Comparison of ENCODE assay signal across 9 cellular contexts in genomic region chr17:39208893-39209292, GRCh38. TPM values are rescaled to one million over a fixed set of nuclear protein-coding genes. Genes with fewer than 3 reads are reported as not detected.
DNase-seq lines count a peak whose midpoint lies in the region; TF ChIP-seq lines count a peak whose summit lies in the region.
"Had no signal": no experiment of that assay in that cellular context is flagged by ENCODE, and none has a peak within 500 bp of the region (broad histone marks: within the 10 kb centered on the region; RNA-seq: fewer than 3 reads in every experiment).

No MANE protein-coding gene starts in this region.

- intact Hi-C loops in MCF 10A (cut with micrococcal nuclease) = loop anchor here (5.0 kb wide), 1 partner anchor 193 kb away; the partner anchor contains the start of gene FBXL20
- intact Hi-C loops in mammary epithelial cell (cut with micrococcal nuclease) = loop anchor here (5.0 to 10.0 kb wide), 2 partner anchors 193 to 546 kb away; partner anchors contain the start of gene FBXL20
- intact Hi-C loops in sigmoid colon (cut with DNase I) = loop anchor here (10.0 kb wide), 1 partner anchor 546 kb away; no protein-coding TSS in a partner anchor

- 66% methylated on average over 7 of the region's 8 CpGs for WGBS in mammary epithelial cell (ENCODE audit: low coverage, missing lambda C conversion rate)
- 17 to 32% methylated on average over 8 of the region's 8 CpGs for WGBS in sigmoid colon, 2 donors

- H3K9me3 ChIP-seq in mammary epithelial cell (replicated peaks; ENCODE audit: insufficient read depth, low read length) (no peaks in the 10 kb centered on the region), sigmoid colon (no peaks in the 10 kb centered on the region)

- TF ChIP-seq CTCF in MCF 10A (IDR thresholded peaks at IDR 0.05; ENCODE audit: unreplicated experiment) (no peak), mammary epithelial cell (conservative IDR thresholded peaks at IDR 0.05 in 1 of 2, IDR thresholded peaks at IDR 0.05 in 1 of 2; ENCODE audit: extremely low read depth in 1 of 2, insufficient read depth in 1 of 2, low read depth in 1 of 2, low read length in 2 of 2) (no peak), sigmoid colon (IDR thresholded peaks at IDR 0.05) (no peak)

- H3K9me3 Mint-ChIP-seq in MCF 10A (ENCODE audit: unreplicated experiment) = no peaks in the 10 kb centered on the region

- BruUV-seq in MCF 10A (replicated peaks; lab: Mats Ljungman, UMichigan) (no TSS peak), mammary epithelial cell (replicated peaks; lab: Mats Ljungman, UMichigan) (no TSS peak)

- peaks cover 50% of the 10 kb centered on the region for H3K4me1 Mint-ChIP-seq in MCF 10A (ENCODE audit: insufficient read depth, unreplicated experiment)

- H3K4me3 ChIP-seq in mammary epithelial cell (replicated peaks in 1 of 3; ENCODE audit: insufficient read depth in 1 of 3, low read depth in 2 of 3, low read length in 3 of 3) = no peak overlapping the region
- H3K4me3 ChIP-seq in Jurkat, Clone E6-1 (ENCODE audit: low read length) = no peak overlapping the region
- peak overlapping the region in 1 of 4 donors; percentile 57 for H3K4me3 ChIP-seq in sigmoid colon

- peaks cover 11% of the 10 kb centered on the region for H3K36me3 ChIP-seq in mammary epithelial cell (ENCODE audit: insufficient read depth, low read length)
- H3K36me3 ChIP-seq in sigmoid colon = peaks cover 4 to 14% (median 14%) of the 10 kb centered on the region in 4 donors

- POLR2A ChIA-PET in MCF 10A (lab: Yijun Ruan, JAX) = interaction anchor here (0.9 to 5.2 kb wide), 12 partner anchors 9 to 339 kb away, joined by 3 to 75 read pairs (median 14); partner anchors contain the start of genes CDK12, FBXL20, LASP1 and RPL19

- H3K27ac Mint-ChIP-seq in MCF 10A (ENCODE audit: low read depth, unreplicated experiment) = peak overlapping the region; percentile 83

- H3K4me3 Mint-ChIP-seq in MCF 10A (ENCODE audit: unreplicated experiment) = peak overlapping the region; percentile 54

- no peak overlapping the region for H3K4me2 ChIP-seq in mammary epithelial cell (ENCODE audit: insufficient read depth, low read depth, low read length)

- dilution Hi-C loops in mammary epithelial cell (cut with HindIII; ENCODE audit: low sequenced_read_pairs) = no loop called here

- no peaks in the 10 kb centered on the region for H3K27me3 Mint-ChIP-seq in MCF 10A (ENCODE audit: insufficient read depth, unreplicated experiment)

- no peaks in the 10 kb centered on the region for H4K20me1 ChIP-seq in mammary epithelial cell (ENCODE audit: insufficient read depth, low read length)

- no peak for TF ChIP-seq POLR2A in sigmoid colon (IDR thresholded peaks at IDR 0.05)

- no peaks in the 10 kb centered on the region for H3K27me3 ChIP-seq in mammary epithelial cell (ENCODE audit: insufficient read depth, low read length)
- peaks cover 0 to 4% (median 0%) of the 10 kb centered on the region in 3 donors for H3K27me3 ChIP-seq in sigmoid colon

- H3K9ac ChIP-seq in mammary epithelial cell (ENCODE audit: insufficient read depth, low read length) = no peak overlapping the region

- TF ChIP-seq EP300 in sigmoid colon (IDR thresholded peaks at IDR 0.05) = no peak

- CTCF ChIA-PET in MCF 10A (lab: Yijun Ruan, JAX) = interaction anchor here (0.6 to 13.7 kb wide), 8 partner anchors 9 to 807 kb away, joined by 3 to 485 read pairs (median 3); partner anchors contain the start of genes RPL19 and STAC2
- CTCF ChIA-PET in mammary epithelial cell (lab: Charles Lee; ENCODE audit: low non-redundant PET) = no interaction called here

- H3K36me3 Mint-ChIP-seq in MCF 10A (ENCODE audit: insufficient read depth, unreplicated experiment) = peaks cover 23% of the 10 kb centered on the region

- peak; percentile 64 for DNase-seq in MCF 10A (ENCODE audit: unreplicated experiment)
- DNase-seq in mammary epithelial cell = no peak
- peak; percentile 51 for DNase-seq in Jurkat, Clone E6-1 (ENCODE audit: low read depth, low spot score)
- no peak for DNase-seq in sigmoid colon
- no peak for DNase-seq in C1 segment of cervical spinal cord (lab: John Stamatoyannopoulos, UW)
- no peak for DNase-seq in NK-92 treated with Interleukin-12 subunit alpha and Interleukin-12 subunit beta, amount 100 ng/mL, for 24 hours (lab: John Stamatoyannopoulos, UW)
- DNase-seq in middle frontal gyrus (ENCODE audit: extremely low spot score, low spot score) = no peak

- H3K79me2 ChIP-seq in mammary epithelial cell (ENCODE audit: insufficient read depth, low read length) = no peaks in the 10 kb centered on the region

- H3K4me1 ChIP-seq in mammary epithelial cell (ENCODE audit: insufficient read depth, low read length) (peaks cover 22% of the 10 kb centered on the region), sigmoid colon (peaks cover 0 to 25% (median 23%) of the 10 kb centered on the region in 4 donors)

- in situ Hi-C loops in mammary epithelial cell (cut with MboI; ENCODE audit: low sequenced_read_pairs in 2 of 2) = loop anchor here in 1 of 2 donors (5.0 kb wide), 1 partner anchor 33 kb away; no protein-coding TSS in a partner anchor

- no peak overlapping the region for H2AFZ ChIP-seq in mammary epithelial cell (ENCODE audit: low read depth, low read length)

- H3K27ac ChIP-seq in mammary epithelial cell (ENCODE audit: insufficient read depth, low read depth, low read length) (no peak overlapping the region), angular gyrus (ENCODE audit: low read depth, low read length) (peak overlapping the region; percentile 94), sigmoid colon (peak overlapping the region; percentile 25 to 74 (median 52))

RNA-seq across cellular contexts. Expression of gene RPL19, which starts 8.8 kb away (rescaled TPM):
- total RNA-seq in MCF 10A (2022) (3,055 and 3,511 TPM in 2 replicates), mammary epithelial cell (1,000 to 10,000 TPM; 1,153 to 1,694 TPM), sigmoid colon (1,000 to 10,000 TPM; 3,053 to 4,685 (median 3,950) TPM)
- polyA plus RNA-seq in mammary epithelial cell (2,221 TPM), sigmoid colon (1,000 to 10,000 TPM; 2,689 to 4,258 (median 3,169) TPM)
- polyA minus RNA-seq in mammary epithelial cell = 738 TPM
- polyA plus RNA-seq in Jurkat, Clone E6-1 (2012; ENCODE audit: insufficient read depth, insufficient read length) = 3,873 TPM

RNA-seq across cellular contexts. Expression of gene CACNB1, which starts 11.4 kb away (rescaled TPM):
- 6.6 and 7.7 TPM in 2 replicates for total RNA-seq in MCF 10A (2022)
- total RNA-seq in mammary epithelial cell = 10 to 100 TPM in 1 of 2 donors, 1 to 10 TPM in 1; 8.2 to 21.6 TPM
- polyA plus RNA-seq in mammary epithelial cell = 6.9 TPM
- polyA minus RNA-seq in mammary epithelial cell = 6.7 TPM
- 4.9 TPM for polyA plus RNA-seq in Jurkat, Clone E6-1 (2012; ENCODE audit: insufficient read depth, insufficient read length)
- total RNA-seq in sigmoid colon = 1 to 10 TPM; 5.3 to 8.0 (median 7.4) TPM
- polyA plus RNA-seq in sigmoid colon = 10 to 100 TPM in 1 of 3 donors, 1 to 10 TPM in 2; 3.0 to 11.6 (median 8.1) TPM

RNA-seq across cellular contexts. Expression of gene STAC2, which starts 16.9 kb away (rescaled TPM):
- total RNA-seq in MCF 10A (2022) (0.47 and 1.2 TPM in 2 replicates), mammary epithelial cell (not detected), sigmoid colon (1 to 10 TPM in 1 of 4 donors, under 1 TPM in 3; 0.16 to 1.1 (median 0.31) TPM)
- polyA plus RNA-seq in mammary epithelial cell (not detected), sigmoid colon (under 1 TPM in 2 of 3 donors, not detected in 1; under 0.01 to 0.47 TPM)
- polyA minus RNA-seq in mammary epithelial cell = not detected
- 0.26 TPM for polyA plus RNA-seq in Jurkat, Clone E6-1 (2012; ENCODE audit: insufficient read depth, insufficient read length)
- polyA plus RNA-seq: neural cell had no signal

RNA-seq across cellular contexts. Expression of gene ARL5C, which starts 42.9 kb away (rescaled TPM):
- total RNA-seq in MCF 10A (2022) (not detected in 2 replicates), mammary epithelial cell (not detected), sigmoid colon (under 1 TPM in 1 of 4 donors, not detected in 3; 0.28 TPM)
- polyA plus RNA-seq in mammary epithelial cell (not detected), sigmoid colon (not detected)
- polyA minus RNA-seq in mammary epithelial cell = not detected
- not detected for polyA plus RNA-seq in Jurkat, Clone E6-1 (2012; ENCODE audit: insufficient read depth, insufficient read length)
- polyA plus RNA-seq: neural cell had no signal

RNA-seq across cellular contexts. Expression of gene PLXDC1, which starts 57.5 kb away (rescaled TPM):
- total RNA-seq in MCF 10A (2022) = 0.22 and 0.61 TPM in 2 replicates
- under 1 TPM in 1 of 2 donors, not detected in 1; 0.33 TPM for total RNA-seq in mammary epithelial cell
- 0.09 TPM for polyA plus RNA-seq in mammary epithelial cell
- not detected for polyA minus RNA-seq in mammary epithelial cell
- polyA plus RNA-seq in Jurkat, Clone E6-1 (2012; ENCODE audit: insufficient read depth, insufficient read length) = 1.4 TPM
- 10 to 100 TPM in 3 of 4 donors, 1 to 10 TPM in 1; 6.2 to 13.0 (median 10.3) TPM for total RNA-seq in sigmoid colon
- 1 to 10 TPM; 1.4 to 4.8 (median 3.6) TPM for polyA plus RNA-seq in sigmoid colon

Comparison
In these comparisons a context has a peak if more than half of its experiments do, and no peak if none do; other contexts are left out.
1. DNase-seq: peak in MCF 10A (single experiment) and Jurkat, Clone E6-1 (single experiment); none in mammary epithelial cell (single experiment), sigmoid colon (single experiment), C1 segment of cervical spinal cord (0 of 14), NK-92 treated with Interleukin-12 subunit alpha and Interleukin-12 subunit beta, amount 100 ng/mL, for 24 hours (single experiment) and middle frontal gyrus (single experiment).